Comparison of ENCODE assay signal across 1 cellular context in genomic region chrX:30973784-30974427, GRCh38.
TF ChIP-seq lines count a peak whose summit lies in the region.

No MANE protein-coding gene starts in this region.

TF ChIP-seq in K562, 482 proteins besides CTCF, POLR2A, EP300 and RAD21 (continued from another document and continues in another):
- TF ChIP-seq CUX1 (CRISPR knock-in tag; IDR thresholded peaks at IDR 0.05): peak; percentile 93
- TF ChIP-seq FOXP1 (CRISPR knock-in tag; IDR thresholded peaks at IDR 0.05): no peak
- TF ChIP-seq ZNF655 (CRISPR knock-in tag; IDR thresholded peaks at IDR 0.05): no peak
- TF ChIP-seq ARID4B (CRISPR knock-in tag; IDR thresholded peaks at IDR 0.05): no peak
- TF ChIP-seq ZNF445 (CRISPR knock-in tag; IDR thresholded peaks at IDR 0.05; ENCODE audit: low read depth): 0 out of 2 replicates have a peak, but pooled peaks have one; percentile 59
- TF ChIP-seq YBX1 (IDR thresholded peaks at IDR 0.05): no peak
- TF ChIP-seq ZNF134 (CRISPR knock-in tag; conservative IDR thresholded peaks at IDR 0.05): peak; percentile 74
- no peak for TF ChIP-seq SLC30A9 (CRISPR knock-in tag; IDR thresholded peaks at IDR 0.05)
- no peak for TF ChIP-seq POLR3G (IDR thresholded peaks at IDR 0.05; ENCODE audit: extremely low read depth, insufficient read length, insufficient replicate concordance)
- TF ChIP-seq HES1 (IDR thresholded peaks at IDR 0.05; ENCODE audit: low read depth): no peak
- no peak for TF ChIP-seq CC2D1A (IDR thresholded peaks at IDR 0.05)
- no peak for TF ChIP-seq GATA2 (CRISPR knock-in tag; IDR thresholded peaks at IDR 0.05)
- peak; percentile 48; the same call in 1 of the 2 replicates for TF ChIP-seq PYGO2 (tag; IDR thresholded peaks at IDR 0.05)
- TF ChIP-seq KLF6 (CRISPR knock-in tag; IDR thresholded peaks at IDR 0.05; ENCODE audit: borderline replicate concordance): peak; percentile 66; the same call in 1 of the 2 replicates
- TF ChIP-seq CHCHD3 (CRISPR knock-in tag; IDR thresholded peaks at IDR 0.05): no peak
- 0 out of 2 replicates have a peak, but pooled peaks have one; percentile 20 for TF ChIP-seq DEAF1 (CRISPR knock-in tag; IDR thresholded peaks at IDR 0.05)
- no peak for TF ChIP-seq RNF2 (IDR thresholded peaks at IDR 0.05)
- TF ChIP-seq ZNF551 (CRISPR knock-in tag; IDR thresholded peaks at IDR 0.05): no peak
- peak; percentile 84 for TF ChIP-seq ELF4 (CRISPR knock-in tag; IDR thresholded peaks at IDR 0.05)
- TF ChIP-seq IRF2 (CRISPR knock-in tag; IDR thresholded peaks at IDR 0.05): no peak
- TF ChIP-seq NUFIP1 (IDR thresholded peaks at IDR 0.05; ENCODE audit: partially characterized antibody): no peak
- TF ChIP-seq SIN3A (IDR thresholded peaks at IDR 0.05; ENCODE audit: borderline replicate concordance in 2 of 2, control insufficient read depth in 1 of 2, low read depth in 2 of 2, low read length in 2 of 2): no peak
- no peak for TF ChIP-seq ZNF707 (CRISPR knock-in tag; conservative IDR thresholded peaks at IDR 0.05)
- TF ChIP-seq RBFOX2 (IDR thresholded peaks at IDR 0.05; ENCODE audit: low read depth, low read length): no peak
- peak; percentile 74 for TF ChIP-seq SMAD4 (CRISPR knock-in tag; conservative IDR thresholded peaks at IDR 0.05)
- TF ChIP-seq TCF3 (CRISPR knock-in tag; IDR thresholded peaks at IDR 0.05): peak; percentile 27; the same call in 1 of the 2 replicates
- TF ChIP-seq MAZ (CRISPR knock-in tag; conservative IDR thresholded peaks at IDR 0.05 in 1 of 2, IDR thresholded peaks at IDR 0.05 in 1 of 2): peak in 1 of 2 experiments; percentile 75; a peak in 2 of 4 replicates
- no peak for TF ChIP-seq C11orf30 (IDR thresholded peaks at IDR 0.05; ENCODE audit: low read depth)
- TF ChIP-seq SRSF7 (optimal IDR thresholded peaks at IDR 0.05; ENCODE audit: low read depth, low read length): no peak
- TF ChIP-seq LARP7 (IDR thresholded peaks at IDR 0.05): no peak
- TF ChIP-seq WHSC1 (IDR thresholded peaks at IDR 0.05; ENCODE audit: low read length): no peak
- peak; percentile 88 for TF ChIP-seq ZNF584 (CRISPR knock-in tag; IDR thresholded peaks at IDR 0.05; ENCODE audit: low read depth)
- TF ChIP-seq HNRNPL (IDR thresholded peaks at IDR 0.05; ENCODE audit: low read depth, low read length): no peak
- TF ChIP-seq ZNF609 (CRISPR knock-in tag; IDR thresholded peaks at IDR 0.05; ENCODE audit: borderline replicate concordance): no peak
- TF ChIP-seq CBX8 (IDR thresholded peaks at IDR 0.05; ENCODE audit: borderline replicate concordance, extremely low read depth, low read depth, low read length, poor library complexity, severe bottlenecking): no peak
- peak; percentile 60; the same call in 1 of the 2 replicates for TF ChIP-seq STAT5B (CRISPR knock-in tag; IDR thresholded peaks at IDR 0.05)
- no peak for TF ChIP-seq KAT7 (CRISPR knock-in tag; IDR thresholded peaks at IDR 0.05; ENCODE audit: borderline replicate concordance)
- TF ChIP-seq NONO (IDR thresholded peaks at IDR 0.05; ENCODE audit: low read depth in 2 of 2, low read length in 1 of 2): no peak
- TF ChIP-seq CCAR2 (IDR thresholded peaks at IDR 0.05; ENCODE audit: low read depth, low read length): no peak
- no peak for TF ChIP-seq TAF7 (tag; IDR thresholded peaks at IDR 0.05)
